In genomic region chr9:13919386-13919785, GRCh38 we compare ENCODE assay signal across 21 cellular contexts.
A peak's percentile ranks its signal among the peaks of the same experiment; 100 is the strongest.
DNase-seq lines count a peak whose midpoint lies in the region; ATAC-seq, FAIRE-seq and TF ChIP-seq lines count a peak whose summit lies in the region.
"Had no signal": no experiment of that assay in that cellular context is flagged by ENCODE, and none has a peak within 500 bp of the region (broad histone marks: within the 10 kb centered on the region; RNA-seq: fewer than 3 reads in every experiment).

No MANE protein-coding gene starts in this region.

- no peak overlapping the region for H3K27ac ChIP-seq in neuronal stem cell (replicated peaks; ENCODE audit: low read length)
- no peak overlapping the region for H3K27ac ChIP-seq in adrenal gland
- H3K27ac ChIP-seq: C4-2B had no signal

- H2BK12ac ChIP-seq in neuronal stem cell (ENCODE audit: low read length), result no peak overlapping the region

- H3K9me3 ChIP-seq in neuronal stem cell (replicated peaks in 1 of 2; ENCODE audit: control insufficient read depth in 2 of 2, insufficient read depth in 1 of 2, low read depth in 1 of 2, low read length in 2 of 2) (peaks cover 0 to 10% of the 10 kb centered on the region in 2 donors), adrenal gland (replicated peaks in 1 of 3) (no peaks in the 10 kb centered on the region)

- no peak for TF ChIP-seq CTCF in bronchial epithelial cell (IDR thresholded peaks at IDR 0.05; ENCODE audit: insufficient read depth, low read length, severe bottlenecking)
- TF ChIP-seq CTCF in adrenal gland (IDR thresholded peaks at IDR 0.05), result no peak
- no peak for TF ChIP-seq CTCF in omental fat pad (IDR thresholded peaks at IDR 0.05)

- H4K91ac ChIP-seq in neuronal stem cell (ENCODE audit: low read depth, low read length, poor library complexity), result peak overlapping the region; percentile 20

- WGBS in neuronal stem cell (ENCODE audit: extremely low coverage in 2 of 2, insufficient read length in 2 of 2, insufficient replicate concordance in 1 of 2), 2 donors, result no CpG with 5 or more reads among the region's 2 CpGs
- 74 to 88% (median 84%) methylated on average over 2 of the region's 2 CpGs for WGBS in adrenal gland, 4 donors

- no peak overlapping the region for H3K23ac ChIP-seq in neuronal stem cell (ENCODE audit: low read depth, low read length, poor library complexity)

- H2AK5ac ChIP-seq in neuronal stem cell (ENCODE audit: low read depth, low read length), result no peak overlapping the region

- H3K36me3 ChIP-seq in bronchial epithelial cell (ENCODE audit: control insufficient read depth, insufficient read depth, low read length) (no peaks in the 10 kb centered on the region), neuronal stem cell (replicated peaks in 1 of 2; ENCODE audit: control insufficient read depth in 2 of 2, insufficient read depth in 2 of 2, low read length in 2 of 2) (no peaks in the 10 kb centered on the region), adrenal gland (replicated peaks in 1 of 2) (no peaks in the 10 kb centered on the region)

- no peak overlapping the region for H3K4ac ChIP-seq in neuronal stem cell (ENCODE audit: low read length)

- intact Hi-C loops in adrenal gland (cut with DNase I), result no loop called here

- H2BK5ac ChIP-seq in neuronal stem cell (ENCODE audit: low read length), result no peak overlapping the region

- H3K4me3 ChIP-seq in bronchial epithelial cell (ENCODE audit: low read depth, low read length) (no peak overlapping the region), neuronal stem cell (ENCODE audit: low read length in 2 of 2) (peak overlapping the region in 1 of 2 donors; percentile 40), adrenal gland (no peak overlapping the region)

- H3K4me1 ChIP-seq in neuronal stem cell (ENCODE audit: control insufficient read depth in 2 of 2, insufficient read depth in 1 of 2, low read depth in 1 of 2, low read length in 2 of 2), result no peaks in the 10 kb centered on the region
- H3K4me1 ChIP-seq in adrenal gland (replicated peaks in 1 of 2), result no peaks in the 10 kb centered on the region

- peak; percentile 72 for FAIRE-seq in bronchial epithelial cell (lab: Jason Lieb, UNC)
- FAIRE-seq: A204.1, GM12892, GM18507, HepG2 had no signal

- no peak overlapping the region for H2AFZ ChIP-seq in neuronal stem cell (ENCODE audit: low read length)

- no peak for TF ChIP-seq POLR2A in adrenal gland (IDR thresholded peaks at IDR 0.05)

- no peak overlapping the region for H3K9ac ChIP-seq in neuronal stem cell (ENCODE audit: low read depth, low read length, poor library complexity)

- H3K27me3 ChIP-seq in bronchial epithelial cell (ENCODE audit: control insufficient read depth, insufficient read depth, low read length) (no peaks in the 10 kb centered on the region), neuronal stem cell (ENCODE audit: control insufficient read depth in 3 of 3, insufficient read depth in 3 of 3, low read depth in 1 of 3, low read length in 3 of 3) (no peaks in the 10 kb centered on the region), adrenal gland (no peaks in the 10 kb centered on the region)

- H3K14ac ChIP-seq in neuronal stem cell (ENCODE audit: low read length), result no peak overlapping the region

- H2BK120ac ChIP-seq in neuronal stem cell (ENCODE audit: low read depth, low read length), result no peak overlapping the region

- H4K8ac ChIP-seq in neuronal stem cell (ENCODE audit: low read depth, low read length), result no peak overlapping the region

- DNase-seq in amniotic epithelial cell (ENCODE audit: low read depth), result peak; percentile 6
- DNase-seq in bronchial epithelial cell (ENCODE audit: low read depth), result no peak
- no peak for DNase-seq in neuronal stem cell (ENCODE audit: low spot score)
- no peak for DNase-seq in adrenal gland
- DNase-seq in omental fat pad (ENCODE audit: low spot score), result no peak
- DNase-seq in mesenteric fat pad (ENCODE audit: low spot score), result no peak
- DNase-seq: AML-193; CD4-positive, alpha-beta T cell; DMS153; DMS79; GDM1; GOT3; H7; HFFc6 had no signal

- H2BK15ac ChIP-seq in neuronal stem cell (ENCODE audit: low read length), result no peak overlapping the region

- ATAC-seq in omental fat pad (ENCODE audit: low FRiP score) (no peak), GM21526 (IDR thresholded peaks at IDR 0.05; ENCODE audit: low FRiP score, unreplicated experiment) (no peak)
- ATAC-seq: HCT116, HepG2 had no signal

- H3K18ac ChIP-seq in neuronal stem cell (ENCODE audit: low read length), result no peak overlapping the region

- no peak overlapping the region for H3K4me2 ChIP-seq in neuronal stem cell (ENCODE audit: insufficient read depth, low read length, poor library complexity, severe bottlenecking)

- H3K79me1 ChIP-seq in neuronal stem cell (ENCODE audit: low read depth, low read length), result no peaks in the 10 kb centered on the region
